Comparison of ENCODE assay signal across 19 cellular contexts in genomic region chr17:14619821-14620220, GRCh38.
A peak's percentile ranks its signal among the peaks of the same experiment; 100 is the strongest.
DNase-seq lines count a peak whose midpoint lies in the region; ATAC-seq and TF ChIP-seq lines count a peak whose summit lies in the region.
"Had no signal": no experiment of that assay in that cellular context is flagged by ENCODE, and none has a peak within 500 bp of the region (broad histone marks: within the 10 kb centered on the region; RNA-seq: fewer than 3 reads in every experiment).

No MANE protein-coding gene starts in this region.

- no peak for TF ChIP-seq POLR2A in breast epithelium (IDR thresholded peaks at IDR 0.05)

- DNase-seq in MCF 10A (ENCODE audit: unreplicated experiment) (peak; percentile 20), breast epithelium (ENCODE audit: low spot score in 2 of 2) (no peak), epithelial cell of esophagus (ENCODE audit: low read depth) (peak; percentile 85), foreskin keratinocyte (peak; percentile 80 to 89), cortex of kidney (lab: John Stamatoyannopoulos, UW) (no peak), OCI-LY7 (ENCODE audit: low spot score) (no peak)
- no peak for DNase-seq in activated T-helper 2 cell treated with anti-CD3 and anti-CD28 coated beads, Interferon-gamma antibody, Interleukin-2, Interleukin-4, amounts not matched to agents 10 μg/mL and 5 μg/mL and 100 μg/mL, durations not matched to agents 14 hours and 24 hours and 36 hours (ENCODE audit: low spot score)
- DNase-seq: AML-193; Calu3; CD4-positive, alpha-beta memory T cell; DMS 273 treated with DMSO at 0.1 percent for 48 hours; DMS53; DND-41; EL had no signal

- CTCF ChIA-PET in MCF 10A (lab: Yijun Ruan, JAX), result interaction anchor here (0.7 kb wide), 1 partner anchor 13 kb away, joined by 3 read pairs; no protein-coding TSS in a partner anchor
- CTCF ChIA-PET in OCI-LY7 (lab: Charles Lee; ENCODE audit: unreplicated experiment), result no interaction called here

- BruUV-seq in MCF 10A (replicated peaks; lab: Mats Ljungman, UMichigan) (no TSS peak), OCI-LY7 (replicated peaks; lab: Mats Ljungman, UMichigan) (no TSS peak)

- H3K9me3 ChIP-seq in breast epithelium (no peaks in the 10 kb centered on the region), OCI-LY7 (ENCODE audit: low read length) (peaks cover 2% of the 10 kb centered on the region; the same call in 1 of the 2 replicates)
- H3K9me3 ChIP-seq: A549, HAP-1 had no signal

- no peaks in the 10 kb centered on the region for H3K9me2 ChIP-seq in OCI-LY7 (ENCODE audit: insufficient read depth, low read length)

- H3K27ac ChIP-seq in breast epithelium (no peak overlapping the region), foreskin keratinocyte (peak overlapping the region; percentile 59), OCI-LY7 (ENCODE audit: low read depth, low read length, poor library complexity, severe bottlenecking) (no peak overlapping the region)
- H3K27ac ChIP-seq: 22Rv1, A549 had no signal

- H3K36me3 Mint-ChIP-seq in MCF 10A (ENCODE audit: insufficient read depth, unreplicated experiment), result no peaks in the 10 kb centered on the region
- H3K36me3 Mint-ChIP-seq in activated T-helper 2 cell treated with anti-CD3 and anti-CD28 coated beads, Interferon-gamma antibody, Interleukin-2, Interleukin-4, amounts not matched to agents 10 μg/mL and 5 μg/mL and 100 μg/mL, durations not matched to agents 14 hours and 24 hours and 36 hours (ENCODE audit: low read depth), result no peaks in the 10 kb centered on the region
- H3K36me3 Mint-ChIP-seq: CD14-positive monocyte; CD4-positive, alpha-beta memory T cell had no signal

- H3K4me1 ChIP-seq in breast epithelium (no peaks in the 10 kb centered on the region), foreskin keratinocyte (peaks cover 30% of the 10 kb centered on the region), OCI-LY7 (ENCODE audit: insufficient read depth, low read length, poor library complexity, severe bottlenecking) (peaks cover 50% of the 10 kb centered on the region)
- H3K4me1 ChIP-seq: A549, HAP-1 had no signal

- POLR2A ChIA-PET in MCF 10A (lab: Yijun Ruan, JAX), result no interaction called here
- POLR2A ChIA-PET in OCI-LY7 (lab: Charles Lee), result no interaction called here

- no peak overlapping the region for H3K27ac Mint-ChIP-seq in MCF 10A (ENCODE audit: low read depth, unreplicated experiment)
- no peak overlapping the region for H3K27ac Mint-ChIP-seq in activated T-helper 2 cell treated with anti-CD3 and anti-CD28 coated beads, Interferon-gamma antibody, Interleukin-2, Interleukin-4, amounts not matched to agents 10 μg/mL and 5 μg/mL and 100 μg/mL, durations not matched to agents 14 hours and 24 hours and 36 hours
- H3K27ac Mint-ChIP-seq: CD14-positive monocyte; CD4-positive, alpha-beta memory T cell had no signal

- H3K27me3 ChIP-seq in breast epithelium, result no peaks in the 10 kb centered on the region
- H3K27me3 ChIP-seq in foreskin keratinocyte, result no peaks in the 10 kb centered on the region

- no peaks in the 10 kb centered on the region for H3K79me2 ChIP-seq in OCI-LY7 (ENCODE audit: insufficient read depth, low read depth, low read length)

- no peak overlapping the region for H3K4me2 ChIP-seq in OCI-LY7 (ENCODE audit: low read length)
- H3K4me2 ChIP-seq: A549 had no signal

- H3K4me1 Mint-ChIP-seq in MCF 10A (ENCODE audit: insufficient read depth, unreplicated experiment), result peaks cover 6% of the 10 kb centered on the region
- no peaks in the 10 kb centered on the region for H3K4me1 Mint-ChIP-seq in activated T-helper 2 cell treated with anti-CD3 and anti-CD28 coated beads, Interferon-gamma antibody, Interleukin-2, Interleukin-4, amounts not matched to agents 10 μg/mL and 5 μg/mL and 100 μg/mL, durations not matched to agents 14 hours and 24 hours and 36 hours (ENCODE audit: low read depth)
- H3K4me1 Mint-ChIP-seq: CD4-positive, alpha-beta memory T cell had no signal

- intact Hi-C loops in MCF 10A (cut with micrococcal nuclease), result no loop called here
- intact Hi-C loops in breast epithelium (cut with DNase I; ENCODE audit: low total_unique reads), result no loop called here
- intact Hi-C loops in activated T-helper 2 cell treated with anti-CD3 and anti-CD28 coated beads, Interferon-gamma antibody, Interleukin-2, Interleukin-4, amounts not matched to agents 10 μg/mL and 5 μg/mL and 100 μg/mL, durations not matched to agents 14 hours and 24 hours and 36 hours (cut with micrococcal nuclease), result no loop called here
- intact Hi-C loops in OCI-LY7 (cut with micrococcal nuclease; ENCODE audit: unreplicated experiment), result loop anchor here (5.0 to 10.0 kb wide), 3 partner anchors 63 to 263 kb away; no protein-coding TSS in a partner anchor

- H3K4me3 Mint-ChIP-seq in MCF 10A (ENCODE audit: unreplicated experiment), result no peak overlapping the region
- H3K4me3 Mint-ChIP-seq in activated T-helper 2 cell treated with anti-CD3 and anti-CD28 coated beads, Interferon-gamma antibody, Interleukin-2, Interleukin-4, amounts not matched to agents 10 μg/mL and 5 μg/mL and 100 μg/mL, durations not matched to agents 14 hours and 24 hours and 36 hours (ENCODE audit: low read depth), result no peak overlapping the region
- H3K4me3 Mint-ChIP-seq: CD14-positive monocyte; CD4-positive, alpha-beta memory T cell had no signal

- H3K9me3 Mint-ChIP-seq in MCF 10A (ENCODE audit: unreplicated experiment), result no peaks in the 10 kb centered on the region
- no peaks in the 10 kb centered on the region for H3K9me3 Mint-ChIP-seq in activated T-helper 2 cell treated with anti-CD3 and anti-CD28 coated beads, Interferon-gamma antibody, Interleukin-2, Interleukin-4, amounts not matched to agents 10 μg/mL and 5 μg/mL and 100 μg/mL, durations not matched to agents 14 hours and 24 hours and 36 hours

- no peaks in the 10 kb centered on the region for H3K27me3 Mint-ChIP-seq in MCF 10A (ENCODE audit: insufficient read depth, unreplicated experiment)
- H3K27me3 Mint-ChIP-seq in activated T-helper 2 cell treated with anti-CD3 and anti-CD28 coated beads, Interferon-gamma antibody, Interleukin-2, Interleukin-4, amounts not matched to agents 10 μg/mL and 5 μg/mL and 100 μg/mL, durations not matched to agents 14 hours and 24 hours and 36 hours (ENCODE audit: low read depth), result no peaks in the 10 kb centered on the region

- H3K36me3 ChIP-seq in breast epithelium (no peaks in the 10 kb centered on the region), OCI-LY7 (ENCODE audit: insufficient read depth, low read length) (no peaks in the 10 kb centered on the region; the same call in 1 of the 2 replicates)
- H3K36me3 ChIP-seq: HAP-1 had no signal

- H4K20me1 ChIP-seq in OCI-LY7 (ENCODE audit: insufficient read depth, low read length), result no peaks in the 10 kb centered on the region

- TF ChIP-seq CTCF in MCF 10A (IDR thresholded peaks at IDR 0.05; ENCODE audit: unreplicated experiment) (no peak), breast epithelium (IDR thresholded peaks at IDR 0.05) (no peak), epithelial cell of esophagus (IDR thresholded peaks at IDR 0.05; ENCODE audit: insufficient read depth, low read depth, low read length, missing control alignments) (no peak), foreskin keratinocyte (conservative IDR thresholded peaks at IDR 0.05) (no peak), OCI-LY7 (conservative IDR thresholded peaks at IDR 0.05; ENCODE audit: low read length) (no peak)

- peak; percentile 88 for ATAC-seq in foreskin keratinocyte
- ATAC-seq: A549, GM12878 had no signal

- no peak overlapping the region for H3K4me3 ChIP-seq in breast epithelium
- no peak overlapping the region for H3K4me3 ChIP-seq in epithelial cell of esophagus (ENCODE audit: low read length)
- H3K4me3 ChIP-seq in OCI-LY7 (ENCODE audit: low read depth, low read length, poor library complexity, severe bottlenecking), result no peak overlapping the region
- H3K4me3 ChIP-seq: A549, GM12878, HAP-1 had no signal

- no peak overlapping the region for H2AFZ ChIP-seq in OCI-LY7 (ENCODE audit: low read length)

Comparison
In these comparisons a context has a peak if more than half of its experiments do, and no peak if none do; other contexts are left out.
1. DNase-seq: peak in MCF 10A (single experiment), epithelial cell of esophagus (single experiment) and foreskin keratinocyte (2 of 2); none in breast epithelium (0 of 2), activated T-helper 2 cell treated with anti-CD3 and anti-CD28 coated beads, Interferon-gamma antibody, Interleukin-2, Interleukin-4, amounts not matched to agents 10 μg/mL and 5 μg/mL and 100 μg/mL, durations not matched to agents 14 hours and 24 hours and 36 hours (single experiment), cortex of kidney (single experiment) and OCI-LY7 (single experiment).